In genomic region chr1:160664573-160665051, GRCh38 we compare ENCODE assay signal across 11 cellular contexts. TPM values are rescaled to one million over a fixed set of nuclear protein-coding genes. Genes with fewer than 3 reads are reported as not detected.
A peak's percentile ranks its signal among the peaks of the same experiment; 100 is the strongest.
DNase-seq lines count a peak whose midpoint lies in the region; ATAC-seq, FAIRE-seq and TF ChIP-seq lines count a peak whose summit lies in the region.
"Had no signal": no experiment of that assay in that cellular context is flagged by ENCODE, and none has a peak within 500 bp of the region (broad histone marks: within the 10 kb centered on the region; RNA-seq: fewer than 3 reads in every experiment).

No MANE protein-coding gene starts in this region.

- POLR2A ChIA-PET in CD8-positive, alpha-beta memory T cell (lab: Charles Lee) = interaction anchor here (0.9 to 1.1 kb wide), 4 partner anchors 19 to 47 kb away, joined by 3 to 5 read pairs (median 4); partner anchors contain the start of gene CD48
- POLR2A ChIA-PET in activated naive CD8-positive, alpha-beta T cell treated with anti-CD3 and anti-CD28 coated beads, Interleukin-2, amount 10 ng/mL, durations not matched to agents 7 days and 5 days (lab: Charles Lee) = interaction anchor here (0.8 to 3.2 kb wide), 12 partner anchors 10 to 42 kb away, joined by 3 to 12 read pairs (median 6); partner anchors contain the start of gene SLAMF1

- H3K27me3 ChIP-seq in CD8-positive, alpha-beta memory T cell (ENCODE audit: insufficient read depth, low read length, poor library complexity, severe bottlenecking) = no peaks in the 10 kb centered on the region

- no peak for TF ChIP-seq CTCF in endothelial cell (IDR thresholded peaks at IDR 0.05; ENCODE audit: unreplicated experiment)

- no peaks in the 10 kb centered on the region for H3K9me3 ChIP-seq in CD8-positive, alpha-beta memory T cell (ENCODE audit: low read length)

- no peaks in the 10 kb centered on the region for H3K9me3 Mint-ChIP-seq in CD8-positive, alpha-beta memory T cell
- peaks cover 10% of the 10 kb centered on the region for H3K9me3 Mint-ChIP-seq in activated naive CD8-positive, alpha-beta T cell treated with anti-CD3 and anti-CD28 coated beads, Interleukin-2, amount 10 ng/mL, durations not matched to agents 7 days and 5 days
- no peaks in the 10 kb centered on the region for H3K9me3 Mint-ChIP-seq in endothelial cell (ENCODE audit: unreplicated experiment)

- H3K4me1 Mint-ChIP-seq in CD8-positive, alpha-beta memory T cell = peaks cover 64 to 78% (median 68%) of the 10 kb centered on the region in 3 donors
- peaks cover 61% of the 10 kb centered on the region for H3K4me1 Mint-ChIP-seq in activated naive CD8-positive, alpha-beta T cell treated with anti-CD3 and anti-CD28 coated beads, Interleukin-2, amount 10 ng/mL, durations not matched to agents 7 days and 5 days
- peaks cover 32% of the 10 kb centered on the region for H3K4me1 Mint-ChIP-seq in endothelial cell (ENCODE audit: unreplicated experiment)

- peak overlapping the region; percentile 68 to 97 (median 90) for H3K27ac Mint-ChIP-seq in CD8-positive, alpha-beta memory T cell
- H3K27ac Mint-ChIP-seq in activated naive CD8-positive, alpha-beta T cell treated with anti-CD3 and anti-CD28 coated beads, Interleukin-2, amount 10 ng/mL, durations not matched to agents 7 days and 5 days = peak overlapping the region; percentile 85
- no peak overlapping the region for H3K27ac Mint-ChIP-seq in endothelial cell (ENCODE audit: unreplicated experiment)

- H3K4me3 Mint-ChIP-seq in CD8-positive, alpha-beta memory T cell = peak overlapping the region; percentile 35 to 79 (median 69)
- H3K4me3 Mint-ChIP-seq in activated naive CD8-positive, alpha-beta T cell treated with anti-CD3 and anti-CD28 coated beads, Interleukin-2, amount 10 ng/mL, durations not matched to agents 7 days and 5 days = peak overlapping the region; percentile 74
- H3K4me3 Mint-ChIP-seq in endothelial cell (ENCODE audit: unreplicated experiment) = no peak overlapping the region

- H3K4me1 ChIP-seq in CD8-positive, alpha-beta memory T cell (ENCODE audit: insufficient read depth, low read length) = peaks cover 55% of the 10 kb centered on the region

- no peak for FAIRE-seq in RCC 7860 (lab: Jason Lieb, UNC)

- H3K36me3 Mint-ChIP-seq in CD8-positive, alpha-beta memory T cell = peaks cover 0 to 12% (median 2%) of the 10 kb centered on the region in 3 donors
- H3K36me3 Mint-ChIP-seq in activated naive CD8-positive, alpha-beta T cell treated with anti-CD3 and anti-CD28 coated beads, Interleukin-2, amount 10 ng/mL, durations not matched to agents 7 days and 5 days = peaks cover 37% of the 10 kb centered on the region
- no peaks in the 10 kb centered on the region for H3K36me3 Mint-ChIP-seq in endothelial cell (ENCODE audit: low read depth, unreplicated experiment)

- DNase-seq in CD8-positive, alpha-beta memory T cell = peak in 3 of 5 donors; percentile 24 to 64 (median 59)
- DNase-seq in activated naive CD8-positive, alpha-beta T cell treated with anti-CD3 and anti-CD28 coated beads, Interleukin-2, amount 10 ng/mL, durations not matched to agents 7 days and 5 days = no peak
- DNase-seq in NCI-H1048 (lab: John Stamatoyannopoulos, UW) (no peak), endothelial cell (ENCODE audit: low spot score) (no peak), RCC 7860 (ENCODE audit: low spot score) (no peak), T1000 (lab: John Stamatoyannopoulos, UW) (no peak)
- DNase-seq: GDM1 had no signal

- CTCF ChIA-PET in CD8-positive, alpha-beta memory T cell (lab: Charles Lee) = interaction anchor here (0.7 to 3.5 kb wide), 8 partner anchors 8 to 104 kb away, joined by 3 to 21 read pairs (median 3); partner anchors contain the start of gene SLAMF1

- no peaks in the 10 kb centered on the region for H3K36me3 ChIP-seq in CD8-positive, alpha-beta memory T cell (ENCODE audit: insufficient read depth, low read length)

- H3K4me3 ChIP-seq in CD8-positive, alpha-beta memory T cell (ENCODE audit: low read length) = peak overlapping the region; percentile 6

- ATAC-seq in GM19328 (IDR thresholded peaks at IDR 0.05; ENCODE audit: unreplicated experiment) (peak; percentile 51), HG03139 (IDR thresholded peaks at IDR 0.05; ENCODE audit: unreplicated experiment) (peak; percentile 63)
- peak; percentile 79 for ATAC-seq in activated naive CD8-positive, alpha-beta T cell treated with anti-CD3 and anti-CD28 coated beads, Interleukin-2, amount 10 ng/mL, durations not matched to agents 7 days and 5 days (ENCODE audit: low read depth)

- H3K27ac ChIP-seq in CD8-positive, alpha-beta memory T cell (ENCODE audit: low read depth, low read length) = peak overlapping the region; percentile 58
- H3K27ac ChIP-seq: VCaP had no signal

- no peaks in the 10 kb centered on the region for H3K27me3 Mint-ChIP-seq in CD8-positive, alpha-beta memory T cell
- H3K27me3 Mint-ChIP-seq in activated naive CD8-positive, alpha-beta T cell treated with anti-CD3 and anti-CD28 coated beads, Interleukin-2, amount 10 ng/mL, durations not matched to agents 7 days and 5 days = peaks cover 1% of the 10 kb centered on the region
- H3K27me3 Mint-ChIP-seq in endothelial cell (ENCODE audit: unreplicated experiment) = peaks cover 2% of the 10 kb centered on the region

RNA-seq across cellular contexts. Expression of gene SLAMF1, which starts 17.8 kb away (rescaled TPM):
- 10 to 100 TPM; 74.0 to 75.0 TPM for total RNA-seq in CD8-positive, alpha-beta memory T cell
- 48.5 TPM for polyA plus RNA-seq in CD8-positive, alpha-beta memory T cell
- 10 to 100 TPM; 41.3 to 42.6 TPM for total RNA-seq in activated naive CD8-positive, alpha-beta T cell treated with anti-CD3 and anti-CD28 coated beads, Interleukin-2, amount 10 ng/mL, durations not matched to agents 7 days and 5 days
- total RNA-seq in endothelial cell (ENCODE audit: unreplicated experiment) = not detected
- total RNA-seq: epithelial cell of proximal tubule had no signal

RNA-seq across cellular contexts. Expression of gene CD48, which starts 47.0 kb away (rescaled TPM):
- total RNA-seq in CD8-positive, alpha-beta memory T cell = 100 to 1,000 TPM; 224 to 234 TPM
- polyA plus RNA-seq in CD8-positive, alpha-beta memory T cell = 250 TPM
- 100 to 1,000 TPM; 379 to 386 TPM for total RNA-seq in activated naive CD8-positive, alpha-beta T cell treated with anti-CD3 and anti-CD28 coated beads, Interleukin-2, amount 10 ng/mL, durations not matched to agents 7 days and 5 days
- not detected for total RNA-seq in endothelial cell (ENCODE audit: unreplicated experiment)
- total RNA-seq: epithelial cell of proximal tubule had no signal

Comparison
In these comparisons a context has a peak if more than half of its experiments do, and no peak if none do; other contexts are left out.
1. DNase-seq: peak in CD8-positive, alpha-beta memory T cell (3 of 5); none in activated naive CD8-positive, alpha-beta T cell treated with anti-CD3 and anti-CD28 coated beads, Interleukin-2, amount 10 ng/mL, durations not matched to agents 7 days and 5 days (single experiment), NCI-H1048 (single experiment), endothelial cell (single experiment), RCC 7860 (single experiment) and T1000 (single experiment).
2. RNA of gene SLAMF1, which starts 17.8 kb away (total RNA-seq): 74.0 to 75.0 TPM in CD8-positive, alpha-beta memory T cell and 41.3 to 42.6 TPM in activated naive CD8-positive, alpha-beta T cell treated with anti-CD3 and anti-CD28 coated beads, Interleukin-2, amount 10 ng/mL, durations not matched to agents 7 days and 5 days; not detected in endothelial cell (single experiment); every median in the first group is over 10 times any median in the second.
3. RNA of gene CD48, which starts 47.0 kb away (total RNA-seq): 379 to 386 TPM in activated naive CD8-positive, alpha-beta T cell treated with anti-CD3 and anti-CD28 coated beads, Interleukin-2, amount 10 ng/mL, durations not matched to agents 7 days and 5 days and 224 to 234 TPM in CD8-positive, alpha-beta memory T cell; not detected in endothelial cell (single experiment); every median in the first group is over 100 times any median in the second.
4. Peak in every context shown above with its lines, with median percentiles within 50 percentile points of each other: ATAC-seq.